ENCODE assay signal across 1 cellular context in the genomic region with DNA sequence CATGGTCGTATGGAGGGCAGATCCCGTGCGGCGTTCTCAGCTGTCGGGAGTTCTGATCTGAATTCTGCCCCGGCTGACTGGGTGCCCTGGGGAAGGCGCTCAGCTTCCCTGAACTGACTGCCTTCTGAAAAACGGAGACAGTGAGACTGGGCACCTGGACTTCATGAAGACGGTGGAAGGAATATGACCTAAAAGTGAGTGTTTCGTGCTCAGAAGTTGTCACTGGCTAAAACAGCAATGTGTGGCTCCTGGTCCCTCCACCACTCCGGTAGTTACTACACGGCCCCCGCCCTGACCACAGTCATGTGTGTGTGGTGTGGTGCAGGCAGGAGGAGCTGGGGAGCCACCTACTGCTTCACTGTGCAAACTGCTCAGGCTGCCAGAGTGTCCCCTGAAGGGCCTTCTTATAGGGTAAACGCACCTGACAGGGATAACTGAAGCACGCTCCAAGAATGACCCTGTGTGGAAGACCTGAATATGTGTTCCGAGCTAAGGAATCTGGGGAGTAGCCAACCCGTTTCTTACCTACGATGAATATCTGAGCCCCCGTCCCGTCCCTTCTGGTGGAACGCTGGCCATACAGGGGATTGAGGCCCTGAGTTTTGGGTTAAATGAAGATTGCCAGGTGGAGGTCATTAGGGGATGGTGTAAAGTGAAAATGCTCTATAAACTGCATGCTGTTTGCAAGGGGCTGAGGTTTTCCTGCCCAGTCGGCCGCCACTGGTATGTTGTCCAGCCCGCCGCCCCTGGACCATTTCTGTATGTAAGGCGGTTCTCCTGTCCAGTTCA.
TF ChIP-seq lines count a peak whose summit lies in the region.

No MANE protein-coding gene starts in this region.

TF ChIP-seq in HepG2, 621 proteins besides CTCF, POLR2A, EP300 and RAD21 (continued from another document and continues in another):
- TF ChIP-seq, protein P1, sequence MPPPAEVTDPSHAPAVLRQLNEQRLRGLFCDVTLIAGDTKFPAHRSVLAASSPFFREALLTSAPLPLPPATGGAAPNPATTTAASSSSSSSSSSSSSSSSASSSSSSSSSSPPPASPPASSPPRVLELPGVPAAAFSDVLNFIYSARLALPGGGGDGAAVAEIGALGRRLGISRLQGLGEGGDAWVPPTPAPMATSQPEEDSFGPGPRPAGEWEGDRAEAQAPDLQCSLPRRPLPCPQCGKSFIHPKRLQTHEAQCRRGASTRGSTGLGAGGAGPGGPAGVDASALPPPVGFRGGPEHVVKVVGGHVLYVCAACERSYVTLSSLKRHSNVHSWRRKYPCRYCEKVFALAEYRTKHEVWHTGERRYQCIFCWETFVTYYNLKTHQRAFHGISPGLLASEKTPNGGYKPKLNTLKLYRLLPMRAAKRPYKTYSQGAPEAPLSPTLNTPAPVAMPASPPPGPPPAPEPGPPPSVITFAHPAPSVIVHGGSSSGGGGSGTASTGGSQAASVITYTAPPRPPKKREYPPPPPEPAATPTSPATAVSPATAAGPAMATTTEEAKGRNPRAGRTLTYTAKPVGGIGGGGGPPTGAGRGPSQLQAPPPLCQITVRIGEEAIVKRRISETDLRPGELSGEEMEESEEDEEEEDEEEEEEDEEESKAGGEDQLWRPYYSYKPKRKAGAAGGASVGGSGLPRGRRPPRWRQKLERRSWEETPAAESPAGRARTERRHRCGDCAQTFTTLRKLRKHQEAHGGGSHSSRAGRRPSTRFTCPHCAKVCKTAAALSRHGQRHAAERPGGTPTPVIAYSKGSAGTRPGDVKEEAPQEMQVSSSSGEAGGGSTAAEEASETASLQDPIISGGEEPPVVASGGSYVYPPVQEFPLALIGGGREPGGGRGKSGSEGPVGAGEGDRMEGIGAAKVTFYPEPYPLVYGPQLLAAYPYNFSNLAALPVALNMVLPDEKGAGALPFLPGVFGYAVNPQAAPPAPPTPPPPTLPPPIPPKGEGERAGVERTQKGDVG (CRISPR knock-in tag; IDR thresholded peaks at IDR 0.05; ENCODE audit: borderline replicate concordance), result no peak
- TF ChIP-seq PHF8 (CRISPR knock-in tag; IDR thresholded peaks at IDR 0.05) (0 out of 2 replicates have a peak, but pooled peaks have one; percentile 32), GZF1 (CRISPR knock-in tag; IDR thresholded peaks at IDR 0.05) (0 out of 2 replicates have a peak, but pooled peaks have one; percentile 43), NBN (conservative IDR thresholded peaks at IDR 0.05) (no peak), TBX2 (CRISPR knock-in tag; IDR thresholded peaks at IDR 0.05; ENCODE audit: borderline replicate concordance) (peak; percentile 40; the same call in 1 of the 2 replicates), ESRRA (CRISPR knock-in tag; IDR thresholded peaks at IDR 0.05; ENCODE audit: low read depth) (no peak), HMGA1 (CRISPR knock-in tag; conservative IDR thresholded peaks at IDR 0.05) (no peak), ZNF292 (CRISPR knock-in tag; IDR thresholded peaks at IDR 0.05; ENCODE audit: borderline replicate concordance, low read depth) (peak; percentile 55; the same call in 1 of the 2 replicates), ZBTB38 (CRISPR knock-in tag; IDR thresholded peaks at IDR 0.05) (peak; percentile 44; the same call in 1 of the 2 replicates), ZNF567 (CRISPR knock-in tag; IDR thresholded peaks at IDR 0.05; ENCODE audit: borderline replicate concordance) (no peak), PHF21A (CRISPR knock-in tag; IDR thresholded peaks at IDR 0.05) (peak; percentile 34; the same call in 1 of the 2 replicates), SMC3 (IDR thresholded peaks at IDR 0.05; ENCODE audit: low read length) (peak; percentile 68)
- TF ChIP-seq, protein P2, sequence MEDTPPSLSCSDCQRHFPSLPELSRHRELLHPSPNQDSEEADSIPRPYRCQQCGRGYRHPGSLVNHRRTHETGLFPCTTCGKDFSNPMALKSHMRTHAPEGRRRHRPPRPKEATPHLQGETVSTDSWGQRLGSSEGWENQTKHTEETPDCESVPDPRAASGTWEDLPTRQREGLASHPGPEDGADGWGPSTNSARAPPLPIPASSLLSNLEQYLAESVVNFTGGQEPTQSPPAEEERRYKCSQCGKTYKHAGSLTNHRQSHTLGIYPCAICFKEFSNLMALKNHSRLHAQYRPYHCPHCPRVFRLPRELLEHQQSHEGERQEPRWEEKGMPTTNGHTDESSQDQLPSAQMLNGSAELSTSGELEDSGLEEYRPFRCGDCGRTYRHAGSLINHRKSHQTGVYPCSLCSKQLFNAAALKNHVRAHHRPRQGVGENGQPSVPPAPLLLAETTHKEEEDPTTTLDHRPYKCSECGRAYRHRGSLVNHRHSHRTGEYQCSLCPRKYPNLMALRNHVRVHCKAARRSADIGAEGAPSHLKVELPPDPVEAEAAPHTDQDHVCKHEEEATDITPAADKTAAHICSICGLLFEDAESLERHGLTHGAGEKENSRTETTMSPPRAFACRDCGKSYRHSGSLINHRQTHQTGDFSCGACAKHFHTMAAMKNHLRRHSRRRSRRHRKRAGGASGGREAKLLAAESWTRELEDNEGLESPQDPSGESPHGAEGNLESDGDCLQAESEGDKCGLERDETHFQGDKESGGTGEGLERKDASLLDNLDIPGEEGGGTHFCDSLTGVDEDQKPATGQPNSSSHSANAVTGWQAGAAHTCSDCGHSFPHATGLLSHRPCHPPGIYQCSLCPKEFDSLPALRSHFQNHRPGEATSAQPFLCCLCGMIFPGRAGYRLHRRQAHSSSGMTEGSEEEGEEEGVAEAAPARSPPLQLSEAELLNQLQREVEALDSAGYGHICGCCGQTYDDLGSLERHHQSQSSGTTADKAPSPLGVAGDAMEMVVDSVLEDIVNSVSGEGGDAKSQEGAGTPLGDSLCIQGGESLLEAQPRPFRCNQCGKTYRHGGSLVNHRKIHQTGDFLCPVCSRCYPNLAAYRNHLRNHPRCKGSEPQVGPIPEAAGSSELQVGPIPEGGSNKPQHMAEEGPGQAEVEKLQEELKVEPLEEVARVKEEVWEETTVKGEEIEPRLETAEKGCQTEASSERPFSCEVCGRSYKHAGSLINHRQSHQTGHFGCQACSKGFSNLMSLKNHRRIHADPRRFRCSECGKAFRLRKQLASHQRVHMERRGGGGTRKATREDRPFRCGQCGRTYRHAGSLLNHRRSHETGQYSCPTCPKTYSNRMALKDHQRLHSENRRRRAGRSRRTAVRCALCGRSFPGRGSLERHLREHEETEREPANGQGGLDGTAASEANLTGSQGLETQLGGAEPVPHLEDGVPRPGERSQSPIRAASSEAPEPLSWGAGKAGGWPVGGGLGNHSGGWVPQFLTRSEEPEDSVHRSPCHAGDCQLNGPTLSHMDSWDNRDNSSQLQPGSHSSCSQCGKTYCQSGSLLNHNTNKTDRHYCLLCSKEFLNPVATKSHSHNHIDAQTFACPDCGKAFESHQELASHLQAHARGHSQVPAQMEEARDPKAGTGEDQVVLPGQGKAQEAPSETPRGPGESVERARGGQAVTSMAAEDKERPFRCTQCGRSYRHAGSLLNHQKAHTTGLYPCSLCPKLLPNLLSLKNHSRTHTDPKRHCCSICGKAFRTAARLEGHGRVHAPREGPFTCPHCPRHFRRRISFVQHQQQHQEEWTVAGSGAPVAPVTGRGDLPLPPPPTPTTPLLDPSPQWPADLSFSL (CRISPR knock-in tag; IDR thresholded peaks at IDR 0.05), result peak; percentile 66
- TF ChIP-seq, protein P3, sequence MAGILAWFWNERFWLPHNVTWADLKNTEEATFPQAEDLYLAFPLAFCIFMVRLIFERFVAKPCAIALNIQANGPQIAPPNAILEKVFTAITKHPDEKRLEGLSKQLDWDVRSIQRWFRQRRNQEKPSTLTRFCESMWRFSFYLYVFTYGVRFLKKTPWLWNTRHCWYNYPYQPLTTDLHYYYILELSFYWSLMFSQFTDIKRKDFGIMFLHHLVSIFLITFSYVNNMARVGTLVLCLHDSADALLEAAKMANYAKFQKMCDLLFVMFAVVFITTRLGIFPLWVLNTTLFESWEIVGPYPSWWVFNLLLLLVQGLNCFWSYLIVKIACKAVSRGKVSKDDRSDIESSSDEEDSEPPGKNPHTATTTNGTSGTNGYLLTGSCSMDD (CRISPR knock-in tag; IDR thresholded peaks at IDR 0.05), result no peak
- TF ChIP-seq, protein P4, sequence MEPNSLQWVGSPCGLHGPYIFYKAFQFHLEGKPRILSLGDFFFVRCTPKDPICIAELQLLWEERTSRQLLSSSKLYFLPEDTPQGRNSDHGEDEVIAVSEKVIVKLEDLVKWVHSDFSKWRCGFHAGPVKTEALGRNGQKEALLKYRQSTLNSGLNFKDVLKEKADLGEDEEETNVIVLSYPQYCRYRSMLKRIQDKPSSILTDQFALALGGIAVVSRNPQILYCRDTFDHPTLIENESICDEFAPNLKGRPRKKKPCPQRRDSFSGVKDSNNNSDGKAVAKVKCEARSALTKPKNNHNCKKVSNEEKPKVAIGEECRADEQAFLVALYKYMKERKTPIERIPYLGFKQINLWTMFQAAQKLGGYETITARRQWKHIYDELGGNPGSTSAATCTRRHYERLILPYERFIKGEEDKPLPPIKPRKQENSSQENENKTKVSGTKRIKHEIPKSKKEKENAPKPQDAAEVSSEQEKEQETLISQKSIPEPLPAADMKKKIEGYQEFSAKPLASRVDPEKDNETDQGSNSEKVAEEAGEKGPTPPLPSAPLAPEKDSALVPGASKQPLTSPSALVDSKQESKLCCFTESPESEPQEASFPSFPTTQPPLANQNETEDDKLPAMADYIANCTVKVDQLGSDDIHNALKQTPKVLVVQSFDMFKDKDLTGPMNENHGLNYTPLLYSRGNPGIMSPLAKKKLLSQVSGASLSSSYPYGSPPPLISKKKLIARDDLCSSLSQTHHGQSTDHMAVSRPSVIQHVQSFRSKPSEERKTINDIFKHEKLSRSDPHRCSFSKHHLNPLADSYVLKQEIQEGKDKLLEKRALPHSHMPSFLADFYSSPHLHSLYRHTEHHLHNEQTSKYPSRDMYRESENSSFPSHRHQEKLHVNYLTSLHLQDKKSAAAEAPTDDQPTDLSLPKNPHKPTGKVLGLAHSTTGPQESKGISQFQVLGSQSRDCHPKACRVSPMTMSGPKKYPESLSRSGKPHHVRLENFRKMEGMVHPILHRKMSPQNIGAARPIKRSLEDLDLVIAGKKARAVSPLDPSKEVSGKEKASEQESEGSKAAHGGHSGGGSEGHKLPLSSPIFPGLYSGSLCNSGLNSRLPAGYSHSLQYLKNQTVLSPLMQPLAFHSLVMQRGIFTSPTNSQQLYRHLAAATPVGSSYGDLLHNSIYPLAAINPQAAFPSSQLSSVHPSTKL (CRISPR knock-in tag; IDR thresholded peaks at IDR 0.05), result 0 out of 2 replicates have a peak, but pooled peaks have one; percentile 33
- TF ChIP-seq, protein P5, sequence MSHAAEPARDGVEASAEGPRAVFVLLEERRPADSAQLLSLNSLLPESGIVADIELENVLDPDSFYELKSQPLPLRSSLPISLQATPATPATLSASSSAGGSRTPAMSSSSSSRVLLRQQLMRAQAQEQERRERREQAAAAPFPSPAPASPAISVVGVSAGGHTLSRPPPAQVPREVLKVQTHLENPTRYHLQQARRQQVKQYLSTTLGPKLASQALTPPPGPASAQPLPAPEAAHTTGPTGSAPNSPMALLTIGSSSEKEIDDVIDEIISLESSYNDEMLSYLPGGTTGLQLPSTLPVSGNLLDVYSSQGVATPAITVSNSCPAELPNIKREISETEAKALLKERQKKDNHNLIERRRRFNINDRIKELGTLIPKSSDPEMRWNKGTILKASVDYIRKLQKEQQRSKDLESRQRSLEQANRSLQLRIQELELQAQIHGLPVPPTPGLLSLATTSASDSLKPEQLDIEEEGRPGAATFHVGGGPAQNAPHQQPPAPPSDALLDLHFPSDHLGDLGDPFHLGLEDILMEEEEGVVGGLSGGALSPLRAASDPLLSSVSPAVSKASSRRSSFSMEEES (CRISPR knock-in tag; IDR thresholded peaks at IDR 0.05), result 0 out of 2 replicates have a peak, but pooled peaks have one; percentile 30
- TF ChIP-seq, protein P6, sequence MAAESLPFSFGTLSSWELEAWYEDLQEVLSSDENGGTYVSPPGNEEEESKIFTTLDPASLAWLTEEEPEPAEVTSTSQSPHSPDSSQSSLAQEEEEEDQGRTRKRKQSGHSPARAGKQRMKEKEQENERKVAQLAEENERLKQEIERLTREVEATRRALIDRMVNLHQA (CRISPR knock-in tag; IDR thresholded peaks at IDR 0.05), result no peak
- TF ChIP-seq, protein P7, sequence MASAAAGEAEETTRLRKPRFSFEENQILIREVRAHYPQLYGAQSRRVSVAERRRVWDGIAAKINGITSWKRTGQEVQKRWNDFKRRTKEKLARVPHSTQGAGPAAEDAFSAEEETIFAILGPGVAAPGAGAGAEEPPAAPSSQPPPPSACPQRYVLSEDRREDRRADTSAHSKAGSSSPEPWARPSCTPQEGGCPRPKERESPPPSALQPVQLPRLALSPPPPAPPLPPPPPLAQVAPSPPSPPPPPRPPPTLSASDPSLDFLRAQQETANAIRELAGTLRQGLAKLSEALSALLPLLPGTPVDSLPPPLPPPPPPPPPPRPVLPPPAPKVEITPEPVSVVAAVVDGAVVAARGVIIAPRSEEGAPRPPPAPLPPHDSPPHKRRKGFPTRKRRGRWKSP (CRISPR knock-in tag; IDR thresholded peaks at IDR 0.05), result no peak
- TF ChIP-seq, protein P8, sequence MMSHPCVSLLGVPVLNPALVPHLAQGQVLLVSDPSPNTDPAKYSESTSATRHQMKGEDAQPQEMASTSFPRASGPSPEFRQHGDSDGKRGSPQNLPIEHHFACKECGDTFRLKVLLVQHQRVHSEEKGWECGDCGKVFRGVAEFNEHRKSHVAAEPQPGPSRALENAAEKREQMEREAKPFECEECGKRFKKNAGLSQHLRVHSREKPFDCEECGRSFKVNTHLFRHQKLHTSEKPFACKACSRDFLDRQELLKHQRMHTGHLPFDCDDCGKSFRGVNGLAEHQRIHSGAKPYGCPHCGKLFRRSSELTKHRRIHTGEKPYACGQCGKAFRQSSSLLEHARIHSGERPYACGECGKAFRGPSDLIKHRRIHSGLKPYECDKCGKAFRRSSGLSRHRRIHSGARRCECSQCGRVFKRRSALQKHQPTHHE (CRISPR knock-in tag; IDR thresholded peaks at IDR 0.05; ENCODE audit: borderline replicate concordance), result no peak
- TF ChIP-seq, protein P9, sequence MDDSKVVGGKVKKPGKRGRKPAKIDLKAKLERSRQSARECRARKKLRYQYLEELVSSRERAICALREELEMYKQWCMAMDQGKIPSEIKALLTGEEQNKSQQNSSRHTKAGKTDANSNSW (CRISPR knock-in tag; IDR thresholded peaks at IDR 0.05; ENCODE audit: borderline replicate concordance), result no peak
- TF ChIP-seq, protein P10, sequence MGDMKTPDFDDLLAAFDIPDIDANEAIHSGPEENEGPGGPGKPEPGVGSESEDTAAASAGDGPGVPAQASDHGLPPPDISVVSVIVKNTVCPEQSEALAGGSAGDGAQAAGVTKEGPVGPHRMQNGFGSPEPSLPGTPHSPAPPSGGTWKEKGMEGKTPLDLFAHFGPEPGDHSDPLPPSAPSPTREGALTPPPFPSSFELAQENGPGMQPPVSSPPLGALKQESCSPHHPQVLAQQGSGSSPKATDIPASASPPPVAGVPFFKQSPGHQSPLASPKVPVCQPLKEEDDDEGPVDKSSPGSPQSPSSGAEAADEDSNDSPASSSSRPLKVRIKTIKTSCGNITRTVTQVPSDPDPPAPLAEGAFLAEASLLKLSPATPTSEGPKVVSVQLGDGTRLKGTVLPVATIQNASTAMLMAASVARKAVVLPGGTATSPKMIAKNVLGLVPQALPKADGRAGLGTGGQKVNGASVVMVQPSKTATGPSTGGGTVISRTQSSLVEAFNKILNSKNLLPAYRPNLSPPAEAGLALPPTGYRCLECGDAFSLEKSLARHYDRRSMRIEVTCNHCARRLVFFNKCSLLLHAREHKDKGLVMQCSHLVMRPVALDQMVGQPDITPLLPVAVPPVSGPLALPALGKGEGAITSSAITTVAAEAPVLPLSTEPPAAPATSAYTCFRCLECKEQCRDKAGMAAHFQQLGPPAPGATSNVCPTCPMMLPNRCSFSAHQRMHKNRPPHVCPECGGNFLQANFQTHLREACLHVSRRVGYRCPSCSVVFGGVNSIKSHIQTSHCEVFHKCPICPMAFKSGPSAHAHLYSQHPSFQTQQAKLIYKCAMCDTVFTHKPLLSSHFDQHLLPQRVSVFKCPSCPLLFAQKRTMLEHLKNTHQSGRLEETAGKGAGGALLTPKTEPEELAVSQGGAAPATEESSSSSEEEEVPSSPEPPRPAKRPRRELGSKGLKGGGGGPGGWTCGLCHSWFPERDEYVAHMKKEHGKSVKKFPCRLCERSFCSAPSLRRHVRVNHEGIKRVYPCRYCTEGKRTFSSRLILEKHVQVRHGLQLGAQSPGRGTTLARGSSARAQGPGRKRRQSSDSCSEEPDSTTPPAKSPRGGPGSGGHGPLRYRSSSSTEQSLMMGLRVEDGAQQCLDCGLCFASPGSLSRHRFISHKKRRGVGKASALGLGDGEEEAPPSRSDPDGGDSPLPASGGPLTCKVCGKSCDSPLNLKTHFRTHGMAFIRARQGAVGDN (CRISPR knock-in tag; IDR thresholded peaks at IDR 0.05), result peak; percentile 76
